Comparison of ENCODE assay signal across 1 cellular context in genomic region chr4:1031956-1032795, GRCh38.
A peak's percentile ranks its signal among the peaks of the same experiment; 100 is the strongest.
TF ChIP-seq lines count a peak whose summit lies in the region.

No MANE protein-coding gene starts in this region.

TF ChIP-seq in HEK293, 187 proteins besides CTCF, POLR2A, EP300 and RAD21 (continued from another document):
- TF ChIP-seq PATZ1 (tag by site-specific recombination; IDR thresholded peaks at IDR 0.05) (peak; percentile 58; the same call in 1 of the 2 replicates), BCL11A (tag by site-specific recombination; IDR thresholded peaks at IDR 0.05; ENCODE audit: low read depth) (no peak), GLIS1 (tag by site-specific recombination; IDR thresholded peaks at IDR 0.05) (peak; percentile 36), ZNF174 (tag by site-specific recombination; IDR thresholded peaks at IDR 0.05) (no peak), GLIS2 (tag by site-specific recombination; IDR thresholded peaks at IDR 0.05) (peak; percentile 64), ZNF654 (tag by site-specific recombination; IDR thresholded peaks at IDR 0.05; ENCODE audit: low read depth) (no peak), ZBTB26 (tag by site-specific recombination; optimal IDR thresholded peaks at IDR 0.05) (no peak), KLF1 (tag by site-specific recombination; IDR thresholded peaks at IDR 0.05) (peak; percentile 53)
TF ChIP-seq in HEK293: peak in this region for 8.
